ENCODE assay signal across 19 cellular contexts in genomic region chr9:33858346-33858869, GRCh38. TPM values are rescaled to one million over a fixed set of nuclear protein-coding genes. Genes with fewer than 3 reads are reported as not detected.
A peak's percentile ranks its signal among the peaks of the same experiment; 100 is the strongest.
DNase-seq lines count a peak whose midpoint lies in the region; ATAC-seq, FAIRE-seq and TF ChIP-seq lines count a peak whose summit lies in the region.
"Had no signal": no experiment of that assay in that cellular context is flagged by ENCODE, and none has a peak within 500 bp of the region (broad histone marks: within the 10 kb centered on the region; RNA-seq: fewer than 3 reads in every experiment).

No MANE protein-coding gene starts in this region.

- no peak for FAIRE-seq in bronchial epithelial cell (lab: Jason Lieb, UNC)
- FAIRE-seq: D721Med, HepG2 had no signal

- CTCF ChIA-PET in WTC11 (lab: Charles Lee), result no interaction called here

- H3K36me3 ChIP-seq in bronchial epithelial cell (ENCODE audit: control insufficient read depth, insufficient read depth, low read length), result no peaks in the 10 kb centered on the region
- no peaks in the 10 kb centered on the region for H3K36me3 ChIP-seq in neutrophil
- H3K36me3 ChIP-seq: adrenal gland, suprapubic skin had no signal

- no peaks in the 10 kb centered on the region for H3K27me3 Mint-ChIP-seq in WTC11 (ENCODE audit: low read depth)
- H3K27me3 Mint-ChIP-seq: activated CD4-positive, alpha-beta T cell treated with anti-CD3 and anti-CD28 coated beads for 36 hours; activated T-helper 17 cell treated with anti-CD3 and anti-CD28 coated beads, Interleukin-2, amount 50 U/mL, for 72 hours; central memory CD8-positive, alpha-beta T cell had no signal

- no peak overlapping the region for H3K4me3 Mint-ChIP-seq in WTC11
- H3K4me3 Mint-ChIP-seq: activated CD4-positive, alpha-beta T cell treated with anti-CD3 and anti-CD28 coated beads for 36 hours; activated T-helper 17 cell treated with anti-CD3 and anti-CD28 coated beads, Interleukin-2, amount 50 U/mL, for 72 hours; central memory CD8-positive, alpha-beta T cell; nephron had no signal

- no peaks in the 10 kb centered on the region for H3K9me3 Mint-ChIP-seq in WTC11
- H3K9me3 Mint-ChIP-seq: activated T-helper 17 cell treated with anti-CD3 and anti-CD28 coated beads, Interleukin-2, amount 50 U/mL, for 72 hours; central memory CD8-positive, alpha-beta T cell; nephron had no signal

- H3K4me3 ChIP-seq in bronchial epithelial cell (ENCODE audit: low read depth, low read length), result no peak overlapping the region
- H3K4me3 ChIP-seq in neutrophil (ENCODE audit: low read depth in 1 of 2, low read length in 1 of 2), result peak overlapping the region in 1 of 2 experiments; percentile 8
- H3K4me3 ChIP-seq: adrenal gland, suprapubic skin had no signal

- POLR2A ChIA-PET in WTC11 (lab: Charles Lee), result no interaction called here

- H3K4me1 ChIP-seq in neutrophil (ENCODE audit: control insufficient read depth in 1 of 2, insufficient read depth in 1 of 2, low read depth in 1 of 2, low read length in 1 of 2), result peaks cover 18 to 26% of the 10 kb centered on the region in 2 experiments

- ATAC-seq in WTC11, result no peak
- ATAC-seq: activated CD4-positive, alpha-beta T cell treated with anti-CD3 and anti-CD28 coated beads for 36 hours; activated T-helper 17 cell treated with anti-CD3 and anti-CD28 coated beads, Interleukin-2, amount 50 U/mL, for 72 hours; HepG2 had no signal

- TF ChIP-seq CTCF in bronchial epithelial cell (IDR thresholded peaks at IDR 0.05; ENCODE audit: insufficient read depth, low read length, severe bottlenecking) (no peak), neutrophil (IDR thresholded peaks at IDR 0.05) (no peak), WTC11 (IDR thresholded peaks at IDR 0.05) (no peak)

- H3K36me3 Mint-ChIP-seq in WTC11, result no peaks in the 10 kb centered on the region

- H3K27ac ChIP-seq in neutrophil (peak overlapping the region; percentile 64), substantia nigra (ENCODE audit: low read depth, low read length, poor library complexity, severe bottlenecking) (no peak overlapping the region)
- H3K27ac ChIP-seq: adrenal gland, suprapubic skin had no signal

- DNase-seq in EH (ENCODE audit: low read depth) (peak; percentile 46), LHCN-M2 (ENCODE audit: low read depth) (peak; percentile 32), bronchial epithelial cell (ENCODE audit: low read depth) (peak; percentile 21), HuH-7 (ENCODE audit: low spot score) (no peak), WTC11 (ENCODE audit: low spot score) (no peak), NCI-H226 (no peak), substantia nigra (lab: John Stamatoyannopoulos, UW) (no peak)
- DNase-seq: activated CD4-positive, alpha-beta T cell treated with anti-CD3 and anti-CD28 coated beads for 36 hours; adrenal gland; BE2C; NCI-H1930; stimulated activated CD8-positive, alpha-beta memory T cell treated with anti-CD3 and anti-CD28 coated beads, Interleukin-4, amount 100 ng/mL, for 48 hours had no signal

- no peaks in the 10 kb centered on the region for H3K27me3 ChIP-seq in bronchial epithelial cell (ENCODE audit: control insufficient read depth, insufficient read depth, low read length)
- no peaks in the 10 kb centered on the region for H3K27me3 ChIP-seq in neutrophil
- H3K27me3 ChIP-seq: adrenal gland, BE2C, suprapubic skin had no signal

- H3K27ac Mint-ChIP-seq in WTC11, result no peak overlapping the region
- H3K27ac Mint-ChIP-seq: activated CD4-positive, alpha-beta T cell treated with anti-CD3 and anti-CD28 coated beads for 36 hours; activated T-helper 17 cell treated with anti-CD3 and anti-CD28 coated beads, Interleukin-2, amount 50 U/mL, for 72 hours; nephron had no signal

- peaks cover 7% of the 10 kb centered on the region for H3K4me1 Mint-ChIP-seq in WTC11

- no peaks in the 10 kb centered on the region for H3K9me3 ChIP-seq in neutrophil
- H3K9me3 ChIP-seq: adrenal gland, BE2C, suprapubic skin had no signal

TF ChIP-seq in WTC11, 78 proteins besides CTCF, POLR2A, EP300 and RAD21:
- TF ChIP-seq ZNF423 (CRISPR knock-in tag; IDR thresholded peaks at IDR 0.05) (no peak), TEAD1 (CRISPR knock-in tag; IDR thresholded peaks at IDR 0.05) (no peak), SP1 (CRISPR knock-in tag; conservative IDR thresholded peaks at IDR 0.05) (no peak), ZNF281 (CRISPR knock-in tag; IDR thresholded peaks at IDR 0.05) (no peak)

RNA-seq across cellular contexts. Expression of gene UBE2R2, which starts 41.4 kb away (rescaled TPM):
- total RNA-seq in LHCN-M2 (2014; rRNA removed) (14.9 and 18.6 TPM in 2 replicates), bronchial epithelial cell (14.0 and 17.0 TPM in 2 replicates), WTC11 (2021) (45.0 to 50.3 TPM (median 50.1 TPM) in 3 replicates)
- 31.9 TPM for polyA plus RNA-seq in LHCN-M2 (2012)

Comparison
In these comparisons a context has a peak if more than half of its experiments do, and no peak if none do; other contexts are left out.
1. DNase-seq: peak in EH (single experiment), LHCN-M2 (single experiment) and bronchial epithelial cell (single experiment); none in HuH-7 (single experiment), WTC11 (single experiment), NCI-H226 (single experiment) and substantia nigra (0 of 49).